9 cellular contexts compared by ENCODE assay signal in the genomic region with DNA sequence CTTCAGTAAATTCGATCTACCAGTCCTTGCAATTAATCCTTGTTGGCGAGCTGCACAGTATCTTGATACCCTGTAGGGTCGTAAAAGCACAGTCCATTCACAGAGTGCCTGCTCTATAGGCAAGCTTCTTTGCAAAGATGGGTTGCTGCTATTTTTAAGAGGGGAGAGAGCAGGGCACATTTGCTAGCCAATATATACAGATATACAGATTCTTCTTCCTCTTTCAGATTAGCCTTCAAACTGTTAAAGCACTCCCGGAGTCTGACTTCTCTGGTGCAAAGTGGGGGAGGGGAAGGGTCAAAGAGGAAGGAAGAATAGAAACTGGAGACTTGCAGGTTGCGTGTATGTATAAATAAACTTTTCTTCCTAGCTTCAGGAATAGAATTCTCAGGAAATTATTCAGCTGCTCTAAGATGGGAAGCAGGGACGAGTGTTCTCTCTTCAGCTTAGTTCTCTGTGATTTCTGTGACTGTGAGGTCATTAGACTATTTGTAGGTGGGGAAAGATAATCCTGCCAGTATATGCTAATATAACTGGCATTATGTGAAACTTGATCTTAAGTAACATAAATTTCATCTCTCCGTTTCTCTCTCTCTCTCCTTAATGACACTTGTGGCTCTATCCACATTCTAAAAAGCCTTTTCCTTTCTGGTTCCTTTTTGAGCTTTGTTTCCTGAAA. TPM values are rescaled to one million over a fixed set of nuclear protein-coding genes. Genes with fewer than 3 reads are reported as not detected.
DNase-seq lines count a peak whose midpoint lies in the region; ATAC-seq, FAIRE-seq and TF ChIP-seq lines count a peak whose summit lies in the region.
"Had no signal": no experiment of that assay in that cellular context is flagged by ENCODE, and none has a peak within 500 bp of the region (broad histone marks: within the 10 kb centered on the region; RNA-seq: fewer than 3 reads in every experiment).

A gene with protein sequence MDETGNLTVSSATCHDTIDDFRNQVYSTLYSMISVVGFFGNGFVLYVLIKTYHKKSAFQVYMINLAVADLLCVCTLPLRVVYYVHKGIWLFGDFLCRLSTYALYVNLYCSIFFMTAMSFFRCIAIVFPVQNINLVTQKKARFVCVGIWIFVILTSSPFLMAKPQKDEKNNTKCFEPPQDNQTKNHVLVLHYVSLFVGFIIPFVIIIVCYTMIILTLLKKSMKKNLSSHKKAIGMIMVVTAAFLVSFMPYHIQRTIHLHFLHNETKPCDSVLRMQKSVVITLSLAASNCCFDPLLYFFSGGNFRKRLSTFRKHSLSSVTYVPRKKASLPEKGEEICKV (minus strand): TSS at position 242 of the 679 bp plus-strand sequence. CDS start 53,865 bp downstream, outside the sequence.

- TF ChIP-seq RAD21 in HepG2 (CRISPR knock-in tag; IDR thresholded peaks at IDR 0.05) = no peak

- FAIRE-seq in HepG2 (lab: Jason Lieb, UNC) = no peak
- FAIRE-seq: islet of Langerhans had no signal

- 17% methylated on average over 7 of the region's 7 CpGs for WGBS in right lobe of liver (ENCODE audit: insufficient coverage, low coverage, low lambda C conversion rate, missing lambda C conversion rate)
- WGBS in HepG2 (ENCODE audit: low lambda C conversion rate) = 2% methylated on average over 7 of the region's 7 CpGs

- no peak within 1 kb of the TSS for H3K4me2 ChIP-seq in HepG2 (ENCODE audit: low read depth, low read length)

- no peaks in the 10 kb centered on the region for H3K4me1 ChIP-seq in right lobe of liver
- no peaks in the 10 kb centered on the region for H3K4me1 ChIP-seq in HepG2 (ENCODE audit: insufficient read depth, low read length)
- no peaks in the 10 kb centered on the region for H3K4me1 ChIP-seq in tibial artery

- H3K36me3 ChIP-seq in right lobe of liver = no peaks in the 10 kb centered on the region
- no peaks in the 10 kb centered on the region for H3K36me3 ChIP-seq in HepG2 (replicated peaks in 1 of 2; ENCODE audit: control insufficient read depth in 1 of 2, insufficient read depth in 2 of 2, low read length in 2 of 2)
- H3K36me3 ChIP-seq in tibial artery = no peaks in the 10 kb centered on the region

- TF ChIP-seq CTCF in right lobe of liver (IDR thresholded peaks at IDR 0.05) (no peak), HepG2 (CRISPR knock-in tag; IDR thresholded peaks at IDR 0.05) (no peak), tibial artery (IDR thresholded peaks at IDR 0.05) (no peak), chondrocyte (IDR thresholded peaks at IDR 0.05) (no peak)

- no peaks in the 10 kb centered on the region for H3K79me2 ChIP-seq in HepG2 (ENCODE audit: insufficient read depth, low read length)

- H3K4me3 ChIP-seq in right lobe of liver = peak within 1 kb of the TSS in 1 of 3 donors; percentile 5
- no peak within 1 kb of the TSS for H3K4me3 ChIP-seq in HepG2 (replicated peaks in 1 of 3; ENCODE audit: insufficient read depth in 1 of 3, low read depth in 2 of 3, low read length in 3 of 3)
- H3K4me3 ChIP-seq in tibial artery = peak within 1 kb of the TSS; percentile 23 to 24

- H3K36me3 Mint-ChIP-seq in activated naive CD8-positive, alpha-beta T cell treated with anti-CD3 and anti-CD28 coated beads, Interleukin-2, amount 10 ng/mL, durations not matched to agents 7 days and 5 days = peaks cover 2% of the 10 kb centered on the region
- H3K36me3 Mint-ChIP-seq in chondrocyte (ENCODE audit: low read depth) = no peaks in the 10 kb centered on the region

- intact Hi-C loops in right lobe of liver (cut with DNase I) = no loop called here
- intact Hi-C loops in HepG2 (cut with micrococcal nuclease; ENCODE audit: unreplicated experiment) = no loop called here
- intact Hi-C loops in tibial artery (cut with DNase I; ENCODE audit: low total_unique reads) = no loop called here

- in situ Hi-C loops in HepG2 (cut with HindIII; ENCODE audit: extremely low pct_ligation_motif_present, low pct_unique_long_range_greater_than_20kb) = no loop called here

- peak within 1 kb of the TSS; percentile 76 for H3K4me3 Mint-ChIP-seq in activated naive CD8-positive, alpha-beta T cell treated with anti-CD3 and anti-CD28 coated beads, Interleukin-2, amount 10 ng/mL, durations not matched to agents 7 days and 5 days
- H3K4me3 Mint-ChIP-seq in chondrocyte (ENCODE audit: unreplicated experiment) = no peak within 1 kb of the TSS

- DNase-seq in right lobe of liver (no peak), HepG2 (ENCODE audit: low spot score) (no peak), tibial artery (no peak), chondrocyte (ENCODE audit: low spot score) (no peak), SHP77 (lab: John Stamatoyannopoulos, UW) (no peak), COR-L47 (lab: John Stamatoyannopoulos, UW) (no peak)
- no peak for DNase-seq in activated naive CD8-positive, alpha-beta T cell treated with anti-CD3 and anti-CD28 coated beads, Interleukin-2, amount 10 ng/mL, durations not matched to agents 7 days and 5 days

- TF ChIP-seq POLR2A in right lobe of liver (IDR thresholded peaks at IDR 0.05) (no peak), HepG2 (IDR thresholded peaks at IDR 0.05; ENCODE audit: insufficient read depth in 1 of 2, low read depth in 2 of 2, low read length in 2 of 2) (no peak)

- H3K9ac ChIP-seq in HepG2 (ENCODE audit: insufficient read depth, low read depth, low read length) = no peak within 1 kb of the TSS

- H3K9me3 Mint-ChIP-seq in activated naive CD8-positive, alpha-beta T cell treated with anti-CD3 and anti-CD28 coated beads, Interleukin-2, amount 10 ng/mL, durations not matched to agents 7 days and 5 days = no peaks in the 10 kb centered on the region
- H3K9me3 Mint-ChIP-seq in chondrocyte (ENCODE audit: low read depth) = no peaks in the 10 kb centered on the region

- no peaks in the 10 kb centered on the region for H4K20me1 ChIP-seq in HepG2 (ENCODE audit: insufficient read depth, low read length)

- peak in 3 of 4 donors; percentile 40 to 61 (median 46) for ATAC-seq in right lobe of liver
- ATAC-seq in HepG2 = no peak
- ATAC-seq in HG03432 (IDR thresholded peaks at IDR 0.05; ENCODE audit: unreplicated experiment) = peak; percentile 58
- no peak for ATAC-seq in activated naive CD8-positive, alpha-beta T cell treated with anti-CD3 and anti-CD28 coated beads, Interleukin-2, amount 10 ng/mL, durations not matched to agents 7 days and 5 days (ENCODE audit: low read depth)

- peak within 1 kb of the TSS; percentile 71 for H3K27ac Mint-ChIP-seq in activated naive CD8-positive, alpha-beta T cell treated with anti-CD3 and anti-CD28 coated beads, Interleukin-2, amount 10 ng/mL, durations not matched to agents 7 days and 5 days
- no peak within 1 kb of the TSS for H3K27ac Mint-ChIP-seq in chondrocyte (ENCODE audit: unreplicated experiment)

- no peaks in the 10 kb centered on the region for H3K9me3 ChIP-seq in right lobe of liver
- H3K9me3 ChIP-seq in HepG2 (ENCODE audit: low read length) = no peaks in the 10 kb centered on the region
- no peaks in the 10 kb centered on the region for H3K9me3 ChIP-seq in tibial artery

- H3K27ac ChIP-seq in right lobe of liver (no peak within 1 kb of the TSS), HepG2 (ENCODE audit: extremely low read length, insufficient read depth, low read length) (no peak within 1 kb of the TSS), tibial artery (no peak within 1 kb of the TSS)

- H3K4me1 Mint-ChIP-seq in activated naive CD8-positive, alpha-beta T cell treated with anti-CD3 and anti-CD28 coated beads, Interleukin-2, amount 10 ng/mL, durations not matched to agents 7 days and 5 days = peaks cover 39% of the 10 kb centered on the region
- H3K4me1 Mint-ChIP-seq in chondrocyte (ENCODE audit: low read depth) = no peaks in the 10 kb centered on the region

- no TSS peak for BruUV-seq in HepG2 (replicated peaks; lab: Mats Ljungman, UMichigan)

- H2AFZ ChIP-seq in HepG2 (ENCODE audit: low read length) = no peak within 1 kb of the TSS

- H3K27me3 ChIP-seq in right lobe of liver (no peaks in the 10 kb centered on the region), HepG2 (ENCODE audit: control insufficient read depth in 1 of 2, insufficient read depth in 2 of 2, low read length in 2 of 2) (no peaks in the 10 kb centered on the region), tibial artery (no peaks in the 10 kb centered on the region)

- CTCF ChIA-PET in HepG2 (lab: Yijun Ruan, JAX; ENCODE audit: low intra/inter-chr PET ratio, low total read pairs) = no interaction called here

- H3K27me3 Mint-ChIP-seq in activated naive CD8-positive, alpha-beta T cell treated with anti-CD3 and anti-CD28 coated beads, Interleukin-2, amount 10 ng/mL, durations not matched to agents 7 days and 5 days = no peaks in the 10 kb centered on the region
- peaks cover 2% of the 10 kb centered on the region for H3K27me3 Mint-ChIP-seq in chondrocyte (ENCODE audit: low read depth)

- POLR2A ChIA-PET in HepG2 (lab: Yijun Ruan, JAX) = no interaction called here
- POLR2A ChIA-PET in activated naive CD8-positive, alpha-beta T cell treated with anti-CD3 and anti-CD28 coated beads, Interleukin-2, amount 10 ng/mL, durations not matched to agents 7 days and 5 days (lab: Charles Lee) = no interaction called here

- TF ChIP-seq EP300 in HepG2 (IDR thresholded peaks at IDR 0.05; ENCODE audit: low read depth in 2 of 2, low read length in 2 of 2) = no peak
- TF ChIP-seq EP300 in HepG2 (CRISPR knock-in tag; IDR thresholded peaks at IDR 0.05; ENCODE audit: borderline replicate concordance) = no peak

RNA-seq across cellular contexts. Expression of the gene that starts here (rescaled TPM):
- total RNA-seq in right lobe of liver = under 1 TPM; 0.22 to 1.00 (median 0.46) TPM
- total RNA-seq in HepG2 (2016; rRNA removed; fragmentation: Illumina TruSeq; extraction: Trizol) = not detected in 2 replicates
- total RNA-seq in HepG2 (2016; cell fraction: cytosol; rRNA removed; fragmentation: Illumina TruSeq; extraction: Trizol; ENCODE audit: low read depth) = not detected in 2 replicates
- total RNA-seq in HepG2 (2016; cell fraction: insoluble cytoplasmic fraction; rRNA removed; fragmentation: Illumina TruSeq; extraction: Trizol) = not detected in 2 replicates
- total RNA-seq in HepG2 (2016; cell fraction: membrane; rRNA removed; fragmentation: Illumina TruSeq; extraction: Trizol) = not detected in 2 replicates
- 0.12 TPM in 1 of 2 replicates, not detected in the other for total RNA-seq in HepG2 (2016; cell fraction: nucleus; rRNA removed; fragmentation: Illumina TruSeq; extraction: Trizol)
- polyA plus RNA-seq in HepG2 (2011; rRNA removed) = not detected in 2 replicates
- polyA plus RNA-seq in HepG2 (2011; cell fraction: cytosol; rRNA removed) = not detected in 2 replicates
- not detected in 2 replicates for polyA plus RNA-seq in HepG2 (2011; cell fraction: nucleus; rRNA removed)
- not detected in 2 replicates for polyA plus RNA-seq in HepG2 (2012)
- polyA plus RNA-seq in HepG2 (2016; cell fraction: cytosol; fragmentation: Illumina TruSeq; extraction: Trizol; ENCODE audit: low read depth) = not detected in 2 replicates
- not detected in 2 replicates for polyA plus RNA-seq in HepG2 (2016; cell fraction: insoluble cytoplasmic fraction; fragmentation: Illumina TruSeq; extraction: Trizol; ENCODE audit: low read depth)
- polyA plus RNA-seq in HepG2 (2016; cell fraction: membrane; fragmentation: Illumina TruSeq; extraction: Trizol; ENCODE audit: low read depth) = not detected in 2 replicates
- not detected in 2 replicates for polyA plus RNA-seq in HepG2 (2016; cell fraction: nucleus; fragmentation: Illumina TruSeq; extraction: Trizol; ENCODE audit: insufficient read depth, low read depth)
- polyA minus RNA-seq in HepG2 (2011; rRNA and poly(A)+ RNA removed; ENCODE audit: low replicate concordance) = not detected in 2 replicates
- not detected in 2 replicates for polyA minus RNA-seq in HepG2 (2011; cell fraction: cytosol; rRNA and poly(A)+ RNA removed)
- polyA minus RNA-seq in HepG2 (2011; cell fraction: nucleus; rRNA and poly(A)+ RNA removed) = not detected in 2 replicates
- 1 to 10 TPM; 4.1 to 4.2 TPM for total RNA-seq in activated naive CD8-positive, alpha-beta T cell treated with anti-CD3 and anti-CD28 coated beads, Interleukin-2, amount 10 ng/mL, durations not matched to agents 7 days and 5 days
- not detected in 3 replicates for total RNA-seq in chondrocyte

Comparison
In these comparisons a context has a peak if more than half of its experiments do, and no peak if none do; other contexts are left out.
1. Peak in ATAC-seq in right lobe of liver; RNA of the gene not detected or under 1 TPM.
2. H3K4me3 ChIP-seq: peak in tibial artery (2 of 2); none in HepG2 (0 of 3).